ENCODE assay signal across 1 cellular context in the genomic region with DNA sequence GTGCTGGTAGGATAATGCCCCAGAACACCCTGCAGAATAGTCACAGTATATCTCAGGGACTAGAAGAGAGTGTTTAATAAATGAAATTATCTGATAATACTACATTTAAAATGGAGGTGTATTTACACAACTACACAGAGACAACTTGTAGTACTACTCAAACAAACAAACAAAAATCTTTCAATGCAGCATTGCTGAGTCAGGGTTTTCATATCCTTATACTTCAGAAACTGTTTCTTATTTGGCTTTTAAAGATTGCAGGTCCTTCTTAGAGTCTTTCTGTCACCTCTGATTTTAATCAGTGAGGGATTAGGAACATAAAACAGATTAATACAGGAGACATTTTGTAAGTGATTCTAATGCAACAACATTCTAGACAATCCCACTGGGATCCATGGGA.
A peak's percentile ranks its signal among the peaks of the same experiment; 100 is the strongest.
TF ChIP-seq lines count a peak whose summit lies in the region.

No MANE protein-coding gene starts in this region.

TF ChIP-seq in HepG2, 621 proteins besides CTCF, POLR2A, EP300 and RAD21:
- TF ChIP-seq MAFK (conservative IDR thresholded peaks at IDR 0.05 in 1 of 2, IDR thresholded peaks at IDR 0.05 in 1 of 2; ENCODE audit: low read length in 2 of 2) (peak; percentile 70 to 93), MAFF (IDR thresholded peaks at IDR 0.05; ENCODE audit: low read depth, low read length) (peak; percentile 84), SP4 (CRISPR knock-in tag; IDR thresholded peaks at IDR 0.05) (no peak)
